Comparison of ENCODE assay signal across 16 cellular contexts in the genomic region with DNA sequence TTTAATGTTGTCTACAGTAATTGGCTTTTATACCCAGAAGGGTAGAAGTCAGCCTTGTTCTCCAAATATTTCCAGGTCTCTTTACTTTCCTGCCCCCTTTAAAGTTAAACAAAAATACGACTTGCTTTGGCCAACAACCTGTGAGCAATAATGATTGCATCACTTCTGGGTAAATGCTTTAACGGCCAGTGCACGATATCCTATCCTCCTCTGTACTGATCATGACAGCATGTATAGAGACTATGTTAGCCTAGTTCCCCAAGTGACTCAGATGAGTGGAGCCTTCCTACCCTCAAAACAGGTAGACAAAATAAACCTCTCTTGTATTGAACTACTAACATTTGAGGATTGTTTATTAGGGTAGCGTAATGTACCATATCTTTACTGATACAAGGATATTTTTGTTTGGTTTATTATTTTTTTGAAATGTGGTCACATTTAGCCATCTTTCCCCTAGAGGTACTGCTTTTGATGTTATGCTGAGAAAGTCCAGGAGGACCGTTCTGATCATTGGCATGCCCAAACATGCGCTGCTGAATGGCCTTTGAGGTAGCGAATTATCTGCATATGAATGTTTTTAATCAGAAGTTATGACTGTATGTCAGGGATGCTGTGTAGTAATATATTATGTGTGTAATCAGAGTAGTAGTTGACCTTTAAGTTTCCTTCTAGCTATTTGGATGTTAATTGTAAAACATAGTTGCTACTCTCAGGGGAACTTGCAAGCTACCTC.
A peak's percentile ranks its signal among the peaks of the same experiment; 100 is the strongest.
DNase-seq lines count a peak whose midpoint lies in the region; ATAC-seq, FAIRE-seq and TF ChIP-seq lines count a peak whose summit lies in the region.
"Had no signal": no experiment of that assay in that cellular context is flagged by ENCODE, and none has a peak within 500 bp of the region (broad histone marks: within the 10 kb centered on the region; RNA-seq: fewer than 3 reads in every experiment).

No MANE protein-coding gene starts in this region.

- POLR2A ChIA-PET in HepG2 (lab: Yijun Ruan, JAX), result no interaction called here
- POLR2A ChIA-PET in H1 (lab: Charles Lee; ENCODE audit: partially characterized antibody), result no interaction called here
- POLR2A ChIA-PET in activated CD8-positive, alpha-beta T cell treated with anti-CD3 and anti-CD28 coated beads for 36 hours (lab: Charles Lee), result no interaction called here

- 56% methylated on average over 7 of the region's 7 CpGs for WGBS in HepG2 (ENCODE audit: low lambda C conversion rate)
- WGBS in right lobe of liver (ENCODE audit: insufficient coverage, low coverage, low lambda C conversion rate, missing lambda C conversion rate), result 66% methylated on average over 7 of the region's 7 CpGs
- WGBS in H1 (ENCODE audit: extremely low coverage in 1 of 2, insufficient coverage in 1 of 2, insufficient read length in 1 of 2, insufficient replicate concordance in 2 of 2, low coverage in 1 of 2, low lambda C conversion rate in 2 of 2, missing lambda C conversion rate in 1 of 2), 2 experiments, result 93% methylated on average over 7 of the region's 7 CpGs; no CpG with 5 or more reads in 1 of the 2 experiments

- H3K27ac ChIP-seq in HepG2 (ENCODE audit: extremely low read length, insufficient read depth, low read length) (no peak overlapping the region), right lobe of liver (no peak overlapping the region), H1 (ENCODE audit: low read depth, low read length) (no peak overlapping the region), caudate nucleus (ENCODE audit: low read depth, low read length) (no peak overlapping the region)
- H3K27ac ChIP-seq: BLaER1 treated with 17β-estradiol and CSF1 and Interleukin-3, amounts not matched to agents 10 nM and 100 nM had no signal

- H4K5ac ChIP-seq in H1 (ENCODE audit: insufficient read length, low read depth, low read length), result no peak overlapping the region

- no peak overlapping the region for H2BK15ac ChIP-seq in H1 (ENCODE audit: low read length)

- no TSS peak for BruUV-seq in HepG2 (replicated peaks; lab: Mats Ljungman, UMichigan)

- peaks cover 23% of the 10 kb centered on the region; the same call in 1 of the 2 replicates for H3K9me3 ChIP-seq in HepG2 (ENCODE audit: low read length)
- no peaks in the 10 kb centered on the region for H3K9me3 ChIP-seq in right lobe of liver
- H3K9me3 ChIP-seq in H1 (ENCODE audit: insufficient read depth in 2 of 2, low read depth in 1 of 2, low read length in 1 of 2), result no peaks in the 10 kb centered on the region; a peak in 1 of 4 replicates
- H3K9me3 ChIP-seq: BLaER1 treated with 17β-estradiol and CSF1 and Interleukin-3, amounts not matched to agents 10 nM and 100 nM had no signal

- peaks cover 24% of the 10 kb centered on the region for H3K4me1 ChIP-seq in HepG2 (ENCODE audit: insufficient read depth, low read length)
- no peaks in the 10 kb centered on the region for H3K4me1 ChIP-seq in right lobe of liver
- H3K4me1 ChIP-seq in H1 (replicated peaks in 1 of 4; ENCODE audit: control insufficient read depth in 3 of 4, insufficient read depth in 4 of 4, low read length in 3 of 4), result no peaks in the 10 kb centered on the region

- no peaks in the 10 kb centered on the region for H3K27me3 ChIP-seq in HepG2 (ENCODE audit: control insufficient read depth in 1 of 2, insufficient read depth in 2 of 2, low read length in 2 of 2)
- H3K27me3 ChIP-seq in right lobe of liver, result no peaks in the 10 kb centered on the region
- H3K27me3 ChIP-seq in H1 (replicated peaks in 1 of 4; ENCODE audit: control insufficient read depth in 3 of 4, extremely low read depth in 1 of 4, insufficient read depth in 3 of 4, low read length in 3 of 4), result no peaks in the 10 kb centered on the region
- H3K27me3 ChIP-seq: BLaER1 treated with 17β-estradiol and CSF1 and Interleukin-3, amounts not matched to agents 10 nM and 100 nM had no signal

- CTCF ChIA-PET in HepG2 (lab: Yijun Ruan, JAX; ENCODE audit: low intra/inter-chr PET ratio, low total read pairs), result no interaction called here
- CTCF ChIA-PET in H1 (lab: Charles Lee; ENCODE audit: partially characterized antibody), result no interaction called here
- CTCF ChIA-PET in activated CD8-positive, alpha-beta T cell treated with anti-CD3 and anti-CD28 coated beads for 36 hours (lab: Charles Lee), result no interaction called here

- H3K36me3 Mint-ChIP-seq in activated CD8-positive, alpha-beta T cell treated with anti-CD3 and anti-CD28 coated beads for 36 hours (ENCODE audit: low read depth), result no peaks in the 10 kb centered on the region
- H3K36me3 Mint-ChIP-seq: CD4-positive, CD25-positive, alpha-beta regulatory T cell had no signal

- H3K56ac ChIP-seq in H1 (replicated peaks; ENCODE audit: insufficient read length, low read depth, low read length), result no peak overlapping the region

- no peaks in the 10 kb centered on the region for H3K79me2 ChIP-seq in HepG2 (ENCODE audit: insufficient read depth, low read length)
- no peaks in the 10 kb centered on the region for H3K79me2 ChIP-seq in H1 (ENCODE audit: control insufficient read depth in 1 of 2, insufficient read depth in 2 of 2, low read length in 2 of 2)

- H3K36me3 ChIP-seq in HepG2 (replicated peaks in 1 of 2; ENCODE audit: control insufficient read depth in 1 of 2, insufficient read depth in 2 of 2, low read length in 2 of 2) (no peaks in the 10 kb centered on the region), right lobe of liver (no peaks in the 10 kb centered on the region), H1 (ENCODE audit: control insufficient read depth in 2 of 4, insufficient read depth in 4 of 4, low read length in 3 of 4) (no peaks in the 10 kb centered on the region)
- H3K36me3 ChIP-seq: BLaER1 treated with 17β-estradiol and CSF1 and Interleukin-3, amounts not matched to agents 10 nM and 100 nM had no signal

- no peak overlapping the region for H3K27ac Mint-ChIP-seq in activated CD8-positive, alpha-beta T cell treated with anti-CD3 and anti-CD28 coated beads for 36 hours
- H3K27ac Mint-ChIP-seq: CD4-positive, CD25-positive, alpha-beta regulatory T cell; HFFc6 had no signal

- H3K4me3 ChIP-seq in HepG2 (replicated peaks in 1 of 3; ENCODE audit: insufficient read depth in 1 of 3, low read depth in 2 of 3, low read length in 3 of 3) (no peak overlapping the region), right lobe of liver (no peak overlapping the region), H1 (ENCODE audit: extremely low read depth in 1 of 4, insufficient read depth in 2 of 4, low read depth in 3 of 4, low read length in 4 of 4) (no peak overlapping the region)
- H3K4me3 ChIP-seq: BLaER1 treated with 17β-estradiol and CSF1 and Interleukin-3, amounts not matched to agents 10 nM and 100 nM; K562 had no signal

- H2AK5ac ChIP-seq in H1 (ENCODE audit: low read depth, low read length), result no peak overlapping the region

- no peaks in the 10 kb centered on the region for H3K23me2 ChIP-seq in H1 (ENCODE audit: low read depth, low read length)

- no peak for TF ChIP-seq POLR2A in HepG2 (IDR thresholded peaks at IDR 0.05; ENCODE audit: insufficient read depth in 1 of 2, low read depth in 2 of 2, low read length in 2 of 2)
- TF ChIP-seq POLR2A in right lobe of liver (IDR thresholded peaks at IDR 0.05), result no peak
- TF ChIP-seq POLR2A in H1 (IDR thresholded peaks at IDR 0.05; ENCODE audit: control extremely low read depth in 1 of 2, low read depth in 2 of 2, low read length in 2 of 2), result no peak

- H3K9ac ChIP-seq in HepG2 (ENCODE audit: insufficient read depth, low read depth, low read length) (no peak overlapping the region), H1 (replicated peaks in 1 of 4; ENCODE audit: extremely low read depth in 1 of 4, low read depth in 3 of 4, low read length in 3 of 4) (no peak overlapping the region)
- H3K9ac ChIP-seq: BLaER1 treated with 17β-estradiol and CSF1 and Interleukin-3, amounts not matched to agents 10 nM and 100 nM had no signal

- H3K18ac ChIP-seq in H1 (ENCODE audit: extremely low read depth, low read length), result no peak overlapping the region

- H3K23ac ChIP-seq in H1 (ENCODE audit: insufficient read length), result no peak overlapping the region

- H3K27me3 Mint-ChIP-seq in activated CD8-positive, alpha-beta T cell treated with anti-CD3 and anti-CD28 coated beads for 36 hours, result no peaks in the 10 kb centered on the region
- H3K27me3 Mint-ChIP-seq: CD4-positive, CD25-positive, alpha-beta regulatory T cell had no signal

- no peak for TF ChIP-seq EP300 in HepG2 (IDR thresholded peaks at IDR 0.05; ENCODE audit: low read depth in 2 of 2, low read length in 2 of 2)
- TF ChIP-seq EP300 in HepG2 (CRISPR knock-in tag; IDR thresholded peaks at IDR 0.05; ENCODE audit: borderline replicate concordance), result no peak
- TF ChIP-seq EP300 in H1 (IDR thresholded peaks at IDR 0.05; ENCODE audit: borderline replicate concordance in 1 of 2, low read depth in 2 of 2, low read length in 2 of 2), result no peak

- no peak overlapping the region for H2BK20ac ChIP-seq in H1 (ENCODE audit: low read length)

- H3K4me2 ChIP-seq in HepG2 (ENCODE audit: low read depth, low read length), result peak overlapping the region; percentile 21; the same call in 1 of the 2 replicates
- no peak overlapping the region for H3K4me2 ChIP-seq in H1 (ENCODE audit: insufficient read depth in 1 of 2, low read depth in 2 of 2, low read length in 2 of 2)
- H3K4me2 ChIP-seq: BLaER1 treated with 17β-estradiol and CSF1 and Interleukin-3, amounts not matched to agents 10 nM and 100 nM had no signal

- no peak overlapping the region for H2AFZ ChIP-seq in HepG2 (ENCODE audit: low read length)
- H2AFZ ChIP-seq in H1 (ENCODE audit: low read length), result no peak overlapping the region

- ATAC-seq in HepG2 (no peak; the same call in 2 of the 3 replicates), right lobe of liver (no peak)
- ATAC-seq in activated CD8-positive, alpha-beta T cell treated with anti-CD3 and anti-CD28 coated beads for 36 hours, result no peak
- ATAC-seq: K562 had no signal

- peaks cover 1% of the 10 kb centered on the region for H3K9me3 Mint-ChIP-seq in activated CD8-positive, alpha-beta T cell treated with anti-CD3 and anti-CD28 coated beads for 36 hours

- intact Hi-C loops in HepG2 (cut with micrococcal nuclease; ENCODE audit: unreplicated experiment) (no loop called here), right lobe of liver (cut with DNase I) (no loop called here)
- intact Hi-C loops in activated CD8-positive, alpha-beta T cell treated with anti-CD3 and anti-CD28 coated beads for 36 hours (cut with micrococcal nuclease), result no loop called here

- no peak overlapping the region for H3K4ac ChIP-seq in H1 (replicated peaks; ENCODE audit: insufficient read length, low read depth, low read length)

- TF ChIP-seq RAD21 in HepG2 (CRISPR knock-in tag; IDR thresholded peaks at IDR 0.05) (no peak), H1 (IDR thresholded peaks at IDR 0.05 in 1 of 2, conservative IDR thresholded peaks at IDR 0.05 in 1 of 2; ENCODE audit: low read depth in 2 of 2, low read length in 2 of 2) (no peak)

- in situ Hi-C loops in HepG2 (cut with HindIII; ENCODE audit: extremely low pct_ligation_motif_present, low pct_unique_long_range_greater_than_20kb), result no loop called here

- H3K4me3 Mint-ChIP-seq in activated CD8-positive, alpha-beta T cell treated with anti-CD3 and anti-CD28 coated beads for 36 hours, result no peak overlapping the region
- H3K4me3 Mint-ChIP-seq: CD4-positive, CD25-positive, alpha-beta regulatory T cell; HFFc6 had no signal

- DNase-seq in HepG2 (ENCODE audit: low spot score) (no peak), right lobe of liver (no peak), OCI-M1 (lab: John Stamatoyannopoulos, UW) (peak; percentile 8), H1 (ENCODE audit: low read depth in 1 of 2, low spot score in 2 of 2) (no peak), caudate nucleus (lab: John Stamatoyannopoulos, UW) (no peak)
- no peak for DNase-seq in activated CD8-positive, alpha-beta T cell treated with anti-CD3 and anti-CD28 coated beads for 36 hours
- DNase-seq in activated CD4-positive, alpha-beta T cell treated with anti-CD3 and anti-CD28 coated beads, Interleukin-2, amount 50 U/mL, for 48 hours, result no peak
- DNase-seq: ACHN; CD4-positive, CD25-positive, alpha-beta regulatory T cell; DMS 273 treated with DMSO at 0.1 percent for 48 hours; GOT3; HCEC 1CT; HFFc6 had no signal

- no peak for TF ChIP-seq CTCF in HepG2 (CRISPR knock-in tag; IDR thresholded peaks at IDR 0.05)
- TF ChIP-seq CTCF in right lobe of liver (IDR thresholded peaks at IDR 0.05), result no peak
- TF ChIP-seq CTCF in H1 (IDR thresholded peaks at IDR 0.05; ENCODE audit: control extremely low read depth in 1 of 3, insufficient read depth in 1 of 3, low read depth in 1 of 3, low read length in 3 of 3), result no peak
- TF ChIP-seq CTCF in activated CD8-positive, alpha-beta T cell treated with anti-CD3 and anti-CD28 coated beads for 36 hours (IDR thresholded peaks at IDR 0.05), result no peak

- no peaks in the 10 kb centered on the region for H3K79me1 ChIP-seq in H1 (ENCODE audit: low read depth, low read length)

- no peak overlapping the region for H4K91ac ChIP-seq in H1 (replicated peaks; ENCODE audit: insufficient read length, low read length)

- H4K20me1 ChIP-seq in HepG2 (ENCODE audit: insufficient read depth, low read length), result no peaks in the 10 kb centered on the region
- H4K20me1 ChIP-seq in H1 (replicated peaks in 1 of 2; ENCODE audit: control insufficient read depth in 1 of 2, insufficient read depth in 2 of 2, low read length in 2 of 2), result no peaks in the 10 kb centered on the region
- H4K20me1 ChIP-seq: BLaER1 treated with 17β-estradiol and CSF1 and Interleukin-3, amounts not matched to agents 10 nM and 100 nM had no signal

- H2BK12ac ChIP-seq in H1 (ENCODE audit: low read depth, low read length), result no peak overlapping the region

- FAIRE-seq in HepG2 (lab: Jason Lieb, UNC) (no peak), H1 (lab: Jason Lieb, UNC) (peak; percentile 13)
- FAIRE-seq: GM12891, K562 had no signal

- H3K14ac ChIP-seq in H1 (ENCODE audit: insufficient read length), result no peak overlapping the region

- no peak overlapping the region for H2BK5ac ChIP-seq in H1 (ENCODE audit: low read depth, low read length)

- no peak overlapping the region for H2BK120ac ChIP-seq in H1 (replicated peaks; ENCODE audit: low read depth, low read length)

- no peaks in the 10 kb centered on the region for H3K4me1 Mint-ChIP-seq in activated CD8-positive, alpha-beta T cell treated with anti-CD3 and anti-CD28 coated beads for 36 hours (ENCODE audit: low read depth)
- H3K4me1 Mint-ChIP-seq: CD4-positive, CD25-positive, alpha-beta regulatory T cell had no signal

- no peak overlapping the region for H4K8ac ChIP-seq in H1 (ENCODE audit: extremely low read depth, insufficient read depth, low read length)
